In the genomic region with DNA sequence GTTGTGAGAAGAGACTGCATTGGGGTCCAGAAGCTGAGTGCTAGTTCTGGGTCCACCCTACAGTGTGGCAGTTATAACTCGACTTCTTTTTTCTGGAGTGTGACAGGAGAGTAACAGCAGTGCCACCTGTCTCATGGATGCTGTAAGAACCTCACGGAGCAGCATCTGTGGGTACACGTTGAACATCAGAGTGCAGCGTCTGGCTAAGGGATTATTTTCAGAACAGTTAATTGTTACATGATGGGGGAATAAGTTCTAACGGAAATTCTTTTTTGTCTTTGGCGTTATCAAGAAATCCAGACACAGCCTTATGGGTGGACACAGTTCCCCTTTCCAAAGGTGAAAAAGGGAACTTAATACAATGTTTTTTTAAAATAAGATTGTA, we compare ENCODE assay signal across 10 cellular contexts. TPM values are rescaled to one million over a fixed set of nuclear protein-coding genes. Genes with fewer than 3 reads are reported as not detected.
DNase-seq lines count a peak whose midpoint lies in the region; ATAC-seq and TF ChIP-seq lines count a peak whose summit lies in the region.
"Had no signal": no experiment of that assay in that cellular context is flagged by ENCODE, and none has a peak within 500 bp of the region (broad histone marks: within the 10 kb centered on the region; RNA-seq: fewer than 3 reads in every experiment).

No MANE protein-coding gene starts in this region.

- no peak overlapping the region for H2AFZ ChIP-seq in PC-3 (ENCODE audit: low read length)

- CTCF ChIA-PET in PC-3 (lab: Charles Lee) = no interaction called here

- no TSS peak for BruUV-seq in PC-3 (replicated peaks; lab: Mats Ljungman, UMichigan)

- TF ChIP-seq POLR2A in erythroblast (IDR thresholded peaks at IDR 0.05; ENCODE audit: low read length) (no peak), suprapubic skin (IDR thresholded peaks at IDR 0.05) (no peak)

- TF ChIP-seq EP300 in suprapubic skin (IDR thresholded peaks at IDR 0.05) = no peak

- intact Hi-C loops in PC-3 (cut with micrococcal nuclease) = loop anchor here (1.0 to 10.0 kb wide), 2 partner anchors 131 to 342 kb away; no protein-coding TSS in a partner anchor

- peaks cover 14% of the 10 kb centered on the region for H3K36me3 ChIP-seq in PC-3 (ENCODE audit: low read depth, low read length)
- H3K36me3 ChIP-seq in suprapubic skin = peaks cover 14% of the 10 kb centered on the region

- H3K4me1 ChIP-seq in PC-3 (ENCODE audit: insufficient read depth, low read length) = peaks cover 24% of the 10 kb centered on the region
- peaks cover 28% of the 10 kb centered on the region for H3K4me1 ChIP-seq in suprapubic skin

- DNase-seq in activated naive CD8-positive, alpha-beta T cell treated with anti-CD3 and anti-CD28 coated beads for 36 hours = no peak
- DNase-seq in PC-3 (no peak), erythroblast (lab: John Stamatoyannopoulos, UW) (peak; percentile 37 to 42), suprapubic skin (ENCODE audit: low spot score in 2 of 2) (no peak)
- DNase-seq in effector CD4-positive, alpha-beta T cell = no peak

- ATAC-seq in PC-3 = peak; percentile 40
- ATAC-seq in GM21786 (IDR thresholded peaks at IDR 0.05; ENCODE audit: unreplicated experiment) = no peak
- no peak for ATAC-seq in HG03354 (IDR thresholded peaks at IDR 0.05; ENCODE audit: poor library complexity, severe bottlenecking, unreplicated experiment)

- H3K9me3 Mint-ChIP-seq in activated naive CD8-positive, alpha-beta T cell (ENCODE audit: low read depth) = no peaks in the 10 kb centered on the region
- H3K9me3 Mint-ChIP-seq in activated naive CD8-positive, alpha-beta T cell treated with anti-CD3 and anti-CD28 coated beads for 36 hours = peaks cover 2% of the 10 kb centered on the region
- H3K9me3 Mint-ChIP-seq: natural killer cell treated with Interleukin-12 subunit alpha and Interleukin-12 subunit beta and Interleukin-15 and Interleukin-18, amount 100 ng/mL, for 72 hours had no signal

- no peaks in the 10 kb centered on the region for H3F3A ChIP-seq in PC-3 (ENCODE audit: low read length, unreplicated experiment)

- TF ChIP-seq CTCF in PC-3 (conservative IDR thresholded peaks at IDR 0.05; ENCODE audit: low read depth, low read length) = peak; percentile 50; the same call in 1 of the 2 replicates
- TF ChIP-seq CTCF in suprapubic skin (IDR thresholded peaks at IDR 0.05) = no peak

- peak overlapping the region; percentile 22 for H3K27ac ChIP-seq in PC-3 (ENCODE audit: low read length)
- H3K27ac ChIP-seq in suprapubic skin = peak overlapping the region; percentile 85
- H3K27ac ChIP-seq: BLaER1 had no signal

- POLR2A ChIA-PET in PC-3 (lab: Charles Lee; ENCODE audit: unreplicated experiment) = no interaction called here

- peaks cover 7% of the 10 kb centered on the region for H3K36me3 Mint-ChIP-seq in activated naive CD8-positive, alpha-beta T cell
- H3K36me3 Mint-ChIP-seq in activated naive CD8-positive, alpha-beta T cell treated with anti-CD3 and anti-CD28 coated beads for 36 hours = peaks cover 23% of the 10 kb centered on the region

- H3K27me3 ChIP-seq in PC-3 (ENCODE audit: low read length) (no peaks in the 10 kb centered on the region), suprapubic skin (no peaks in the 10 kb centered on the region)
- H3K27me3 ChIP-seq: BLaER1 had no signal

- H3K9me3 ChIP-seq in PC-3 (ENCODE audit: low read length) (no peaks in the 10 kb centered on the region), suprapubic skin (no peaks in the 10 kb centered on the region)

- 41% methylated on average over 6 of the region's 6 CpGs for WGBS in suprapubic skin

- H4K20me1 ChIP-seq in PC-3 (ENCODE audit: low read length) = peaks cover 6% of the 10 kb centered on the region; the same call in 1 of the 2 replicates

- no peaks in the 10 kb centered on the region for H3K27me3 Mint-ChIP-seq in activated naive CD8-positive, alpha-beta T cell
- no peaks in the 10 kb centered on the region for H3K27me3 Mint-ChIP-seq in activated naive CD8-positive, alpha-beta T cell treated with anti-CD3 and anti-CD28 coated beads for 36 hours
- H3K27me3 Mint-ChIP-seq: natural killer cell treated with Interleukin-12 subunit alpha and Interleukin-12 subunit beta and Interleukin-15 and Interleukin-18, amount 100 ng/mL, for 72 hours had no signal

- H3K27ac Mint-ChIP-seq in activated naive CD8-positive, alpha-beta T cell = peak overlapping the region; percentile 46
- no peak overlapping the region for H3K27ac Mint-ChIP-seq in activated naive CD8-positive, alpha-beta T cell treated with anti-CD3 and anti-CD28 coated beads for 36 hours

- H3K9ac ChIP-seq in PC-3 (ENCODE audit: low read length) = no peak overlapping the region
- H3K9ac ChIP-seq: BLaER1 had no signal

- H3K4me2 ChIP-seq in PC-3 (ENCODE audit: low read length) = no peak overlapping the region
- H3K4me2 ChIP-seq: BLaER1 had no signal

- H3K9me2 ChIP-seq in PC-3 (replicated peaks; ENCODE audit: low read length) = no peaks in the 10 kb centered on the region

- H3K4me3 Mint-ChIP-seq in activated naive CD8-positive, alpha-beta T cell = no peak overlapping the region
- H3K4me3 Mint-ChIP-seq in activated naive CD8-positive, alpha-beta T cell treated with anti-CD3 and anti-CD28 coated beads for 36 hours = no peak overlapping the region
- H3K4me3 Mint-ChIP-seq: natural killer cell treated with Interleukin-12 subunit alpha and Interleukin-12 subunit beta and Interleukin-15 and Interleukin-18, amount 100 ng/mL, for 72 hours had no signal

- no peaks in the 10 kb centered on the region for H3K79me2 ChIP-seq in PC-3 (ENCODE audit: low read length)

- H3K4me3 ChIP-seq in PC-3 (ENCODE audit: low read length) (no peak overlapping the region), suprapubic skin (no peak overlapping the region)
- H3K4me3 ChIP-seq: BLaER1 had no signal

- peaks cover 12% of the 10 kb centered on the region for H3K4me1 Mint-ChIP-seq in activated naive CD8-positive, alpha-beta T cell (ENCODE audit: low read depth)
- peaks cover 16% of the 10 kb centered on the region for H3K4me1 Mint-ChIP-seq in activated naive CD8-positive, alpha-beta T cell treated with anti-CD3 and anti-CD28 coated beads for 36 hours

RNA-seq across cellular contexts. Expression of gene TOGARAM2, which starts 28.3 kb away (rescaled TPM):
- 1 to 10 TPM; 1.9 to 2.0 TPM for total RNA-seq in activated naive CD8-positive, alpha-beta T cell treated with anti-CD3 and anti-CD28 coated beads for 36 hours
- total RNA-seq in PC-3 (2014; rRNA removed) = not detected in 2 replicates
- total RNA-seq in suprapubic skin = 1 to 10 TPM in 2 of 4 donors, under 1 TPM in 2; 0.08 to 4.9 (median 1.4) TPM

RNA-seq across cellular contexts. Expression of gene WDR43, which starts 58.3 kb away (rescaled TPM):
- total RNA-seq in activated naive CD8-positive, alpha-beta T cell treated with anti-CD3 and anti-CD28 coated beads for 36 hours = 100 to 1,000 TPM; 179 to 191 TPM
- total RNA-seq in PC-3 (2014; rRNA removed) (89.4 and 134 TPM in 2 replicates), suprapubic skin (10 to 100 TPM; 49.3 to 92.5 (median 62.2) TPM)

Comparison
In these comparisons a context has a peak if more than half of its experiments do, and no peak if none do; other contexts are left out.
1. DNase-seq: peak in erythroblast (2 of 2); none in activated naive CD8-positive, alpha-beta T cell treated with anti-CD3 and anti-CD28 coated beads for 36 hours (single experiment), PC-3 (single experiment), suprapubic skin (0 of 2) and effector CD4-positive, alpha-beta T cell (single experiment).